In genomic region chr22:37696657-37697539, GRCh38 we compare ENCODE assay signal across 8 cellular contexts. TPM values are rescaled to one million over a fixed set of nuclear protein-coding genes. Genes with fewer than 3 reads are reported as not detected.
DNase-seq lines count a peak whose midpoint lies in the region; ATAC-seq and TF ChIP-seq lines count a peak whose summit lies in the region.

Gene TRIOBP, plus strand, starts transcription at chr22:37697048. Its CDS starts 4,318 bp downstream, at chr22:37701366.

- intact Hi-C loops in natural killer cell (cut with micrococcal nuclease): loop anchor here (1.0 to 5.0 kb wide), 3 partner anchors 11 to 90 kb away; partner anchors contain the start of genes GGA1, NOL12 and PDXP

- no peaks in the 10 kb centered on the region for H3K27me3 Mint-ChIP-seq in activated T-helper 17 cell treated with anti-CD3 and anti-CD28 coated beads, Interleukin-2, amount 50 U/mL, for 72 hours
- no peaks in the 10 kb centered on the region for H3K27me3 Mint-ChIP-seq in natural killer cell (ENCODE audit: low read depth in 2 of 2)
- H3K27me3 Mint-ChIP-seq in stimulated activated naive B cell treated with anti-CD40 and anti-IgM and Interleukin-4, amounts not matched to agents 10 μg/mL and 1 μg/mL and 100 μg/mL, for 72 hours: no peaks in the 10 kb centered on the region

- peak within 1 kb of the TSS; percentile 87 for H3K27ac Mint-ChIP-seq in activated T-helper 17 cell treated with anti-CD3 and anti-CD28 coated beads, Interleukin-2, amount 50 U/mL, for 72 hours
- peak within 1 kb of the TSS; percentile 54 to 85 for H3K27ac Mint-ChIP-seq in natural killer cell
- no peak within 1 kb of the TSS for H3K27ac Mint-ChIP-seq in stimulated activated naive B cell treated with anti-CD40 and anti-IgM and Interleukin-4, amounts not matched to agents 10 μg/mL and 1 μg/mL and 100 μg/mL, for 72 hours

- DNase-seq in AG08396 (ENCODE audit: low spot score) (peak; percentile 92), HT1080 (ENCODE audit: low read depth) (no peak), RKO (ENCODE audit: low spot score) (peak; percentile 98), fibroblast of mammary gland (ENCODE audit: low read depth) (peak; percentile 93), natural killer cell (peak; percentile 90)
- DNase-seq in stimulated activated naive B cell treated with anti-CD40 and anti-IgM and Interleukin-4, amounts not matched to agents 10 μg/mL and 1 μg/mL and 100 μg/mL, for 72 hours: peak; percentile 76

- peak within 1 kb of the TSS; percentile 94 for H3K4me3 Mint-ChIP-seq in activated T-helper 17 cell treated with anti-CD3 and anti-CD28 coated beads, Interleukin-2, amount 50 U/mL, for 72 hours
- H3K4me3 Mint-ChIP-seq in natural killer cell: peak within 1 kb of the TSS; percentile 56
- H3K4me3 Mint-ChIP-seq in stimulated activated naive B cell treated with anti-CD40 and anti-IgM and Interleukin-4, amounts not matched to agents 10 μg/mL and 1 μg/mL and 100 μg/mL, for 72 hours: peak within 1 kb of the TSS; percentile 31 to 46

- no peaks in the 10 kb centered on the region for H3K9me3 Mint-ChIP-seq in activated T-helper 17 cell treated with anti-CD3 and anti-CD28 coated beads, Interleukin-2, amount 50 U/mL, for 72 hours
- H3K9me3 Mint-ChIP-seq in natural killer cell: no peaks in the 10 kb centered on the region
- H3K9me3 Mint-ChIP-seq in stimulated activated naive B cell treated with anti-CD40 and anti-IgM and Interleukin-4, amounts not matched to agents 10 μg/mL and 1 μg/mL and 100 μg/mL, for 72 hours: no peaks in the 10 kb centered on the region

- H3K36me3 Mint-ChIP-seq in activated T-helper 17 cell treated with anti-CD3 and anti-CD28 coated beads, Interleukin-2, amount 50 U/mL, for 72 hours (ENCODE audit: low read depth): peaks cover 35% of the 10 kb centered on the region
- H3K36me3 Mint-ChIP-seq in natural killer cell: no peaks in the 10 kb centered on the region
- peaks cover 25 to 33% of the 10 kb centered on the region in 2 donors for H3K36me3 Mint-ChIP-seq in stimulated activated naive B cell treated with anti-CD40 and anti-IgM and Interleukin-4, amounts not matched to agents 10 μg/mL and 1 μg/mL and 100 μg/mL, for 72 hours

- peaks cover 13% of the 10 kb centered on the region for H3K4me1 Mint-ChIP-seq in activated T-helper 17 cell treated with anti-CD3 and anti-CD28 coated beads, Interleukin-2, amount 50 U/mL, for 72 hours
- peaks cover 25 to 28% of the 10 kb centered on the region in 2 donors for H3K4me1 Mint-ChIP-seq in natural killer cell
- H3K4me1 Mint-ChIP-seq in stimulated activated naive B cell treated with anti-CD40 and anti-IgM and Interleukin-4, amounts not matched to agents 10 μg/mL and 1 μg/mL and 100 μg/mL, for 72 hours: peaks cover 12 to 20% of the 10 kb centered on the region in 2 donors

- peak within 1 kb of the TSS; percentile 30 for H3K4me3 ChIP-seq in fibroblast of mammary gland (ENCODE audit: control insufficient read depth, low read depth, low read length)

- peak; percentile 36 for TF ChIP-seq CTCF in fibroblast of mammary gland (conservative IDR thresholded peaks at IDR 0.05; ENCODE audit: control insufficient read depth, insufficient read depth, low read depth, low read length)
- peak; percentile 45 for TF ChIP-seq CTCF in natural killer cell (IDR thresholded peaks at IDR 0.05)

- ATAC-seq in GM19328 (IDR thresholded peaks at IDR 0.05; ENCODE audit: unreplicated experiment) (peak; percentile 53), natural killer cell (peak; percentile 98 to 100 (median 99))
- ATAC-seq in activated T-helper 17 cell treated with anti-CD3 and anti-CD28 coated beads, Interleukin-2, amount 50 U/mL, for 72 hours (replicated peaks): peak; percentile 100
- peak; percentile 99 for ATAC-seq in stimulated activated naive B cell treated with anti-CD40 and anti-IgM and Interleukin-4, amounts not matched to agents 10 μg/mL and 1 μg/mL and 100 μg/mL, for 72 hours (replicated peaks)

RNA-seq across cellular contexts. Expression of gene TRIOBP, which starts in this region (rescaled TPM):
- total RNA-seq in HT1080 (2014; rRNA removed; shearing (Covaris generic)): 32.3 and 33.3 TPM in 2 replicates
- 58.9 and 59.1 TPM in 2 replicates for polyA plus RNA-seq in HT1080 (2015; cell fraction: cytosol; rRNA removed)
- 52.0 and 59.3 TPM in 2 replicates for polyA plus RNA-seq in HT1080 (2015; cell fraction: nucleus; rRNA removed)
- 10 to 100 TPM; 28.2 to 36.9 TPM for total RNA-seq in activated T-helper 17 cell treated with anti-CD3 and anti-CD28 coated beads, Interleukin-2, amount 50 U/mL, for 72 hours
- total RNA-seq in natural killer cell: 10 to 100 TPM; 25.1 to 38.5 (median 25.8) TPM

Comparison
In these comparisons a context has a peak if more than half of its experiments do, and no peak if none do; other contexts are left out.
1. H3K4me3 Mint-ChIP-seq: peak in every context shown above with its lines; median percentile 94 in activated T-helper 17 cell treated with anti-CD3 and anti-CD28 coated beads, Interleukin-2, amount 50 U/mL, for 72 hours; 56 in natural killer cell; 38 in stimulated activated naive B cell treated with anti-CD40 and anti-IgM and Interleukin-4, amounts not matched to agents 10 μg/mL and 1 μg/mL and 100 μg/mL, for 72 hours.